ENCODE assay signal across 20 cellular contexts in the genomic region with DNA sequence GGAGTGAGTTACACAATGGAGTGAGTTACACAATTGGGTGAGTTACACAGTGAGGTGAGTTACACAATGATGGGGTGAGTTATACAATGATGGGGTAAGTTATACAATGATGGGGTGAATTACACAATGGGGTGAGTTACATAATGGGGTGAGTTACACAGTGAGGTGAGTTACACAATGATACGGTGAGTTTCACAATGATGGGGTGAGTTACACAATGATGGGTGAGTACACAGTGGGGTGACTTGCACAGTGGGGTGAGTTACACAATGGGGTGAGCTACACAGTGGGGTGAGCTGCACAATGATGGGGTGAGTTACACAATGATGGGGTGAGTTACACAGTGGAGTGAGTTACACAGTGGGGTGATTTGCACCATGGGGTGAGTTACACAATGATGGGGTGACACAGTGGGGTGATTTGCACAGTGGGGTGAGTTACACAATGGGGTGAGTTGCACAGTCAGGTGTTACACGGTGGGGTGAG. TPM values are rescaled to one million over a fixed set of nuclear protein-coding genes. Genes with fewer than 3 reads are reported as not detected.
DNase-seq lines count a peak whose midpoint lies in the region; TF ChIP-seq lines count a peak whose summit lies in the region.
"Had no signal": no experiment of that assay in that cellular context is flagged by ENCODE, and none has a peak within 500 bp of the region (broad histone marks: within the 10 kb centered on the region; RNA-seq: fewer than 3 reads in every experiment).

No MANE protein-coding gene starts in this region.

- WGBS in prostate gland, result 79% methylated on average over 2 of the region's 2 CpGs

- H3K36me3 ChIP-seq in adipocyte (ENCODE audit: control insufficient read depth, insufficient read depth, low read length, severe bottlenecking) (no peaks in the 10 kb centered on the region), prostate gland (no peaks in the 10 kb centered on the region)
- H3K36me3 ChIP-seq: BLaER1 treated with 17β-estradiol and CSF1 and Interleukin-3, amounts not matched to agents 10 nM and 100 nM; HAP-1 had no signal

- H3K36me3 Mint-ChIP-seq in glutamatergic neuron (ENCODE audit: unreplicated experiment), result peaks cover 26% of the 10 kb centered on the region

- peak overlapping the region; percentile 85 for H3K27ac Mint-ChIP-seq in glutamatergic neuron (ENCODE audit: unreplicated experiment)
- H3K27ac Mint-ChIP-seq: immature natural killer cell had no signal

- TF ChIP-seq CTCF in AG09309 (IDR thresholded peaks at IDR 0.05; ENCODE audit: control insufficient read depth, insufficient read depth, low read depth, low read length, missing control alignments), result no peak
- no peak for TF ChIP-seq CTCF in glutamatergic neuron (IDR thresholded peaks at IDR 0.05; ENCODE audit: partially characterized antibody, unreplicated experiment)
- no peak for TF ChIP-seq CTCF in prostate gland (IDR thresholded peaks at IDR 0.05)

- H3K4me1 ChIP-seq in adipocyte (ENCODE audit: control insufficient read depth, insufficient read depth, low read length) (no peaks in the 10 kb centered on the region), prostate gland (replicated peaks) (no peaks in the 10 kb centered on the region)
- H3K4me1 ChIP-seq: HAP-1 had no signal

- no peak for TF ChIP-seq POLR2A in prostate gland (IDR thresholded peaks at IDR 0.05)

- peaks cover 18% of the 10 kb centered on the region for H3K9me3 Mint-ChIP-seq in glutamatergic neuron (ENCODE audit: unreplicated experiment)

- no peaks in the 10 kb centered on the region for H3K4me1 Mint-ChIP-seq in glutamatergic neuron (ENCODE audit: low read depth, unreplicated experiment)
- H3K4me1 Mint-ChIP-seq: immature natural killer cell had no signal

- peak overlapping the region; percentile 81 for H3K4me3 Mint-ChIP-seq in glutamatergic neuron (ENCODE audit: unreplicated experiment)
- H3K4me3 Mint-ChIP-seq: immature natural killer cell had no signal

- peak; percentile 65 for DNase-seq in AG09309 (ENCODE audit: low read depth)
- peak; percentile 64 for DNase-seq in HCEC 1CT
- peak; percentile 58 for DNase-seq in adipocyte (ENCODE audit: low read depth)
- no peak for DNase-seq in glutamatergic neuron
- DNase-seq in DMS 273 (lab: John Stamatoyannopoulos, UW; ENCODE audit: unreplicated experiment), result no peak
- DNase-seq in prostate gland (ENCODE audit: low spot score), result no peak
- DNase-seq in hypothalamus (lab: John Stamatoyannopoulos, UW), result no peak
- no peak for DNase-seq in foreskin melanocyte
- DNase-seq: activated CD4-positive, alpha-beta T cell treated with anti-CD3 and anti-CD28 coated beads for 4 hours; activated naive CD4-positive, alpha-beta T cell; caudate nucleus; immature natural killer cell; NCI-H1105; NCI-H345; stimulated activated CD4-positive, alpha-beta T cell treated with anti-CD3 and anti-CD28 coated beads, Interleukin-4, amount 100 ng/mL, for 4 hours; stimulated activated naive CD4-positive, alpha-beta T cell treated with Interleukin-2 at 50 U/mL for 16 hours; T-helper 1 cell had no signal

- H3K27me3 ChIP-seq in adipocyte (replicated peaks; ENCODE audit: control insufficient read depth, insufficient read depth, low read length), result no peaks in the 10 kb centered on the region
- H3K27me3 ChIP-seq in prostate gland (replicated peaks; ENCODE audit: insufficient read depth), result no peaks in the 10 kb centered on the region

- intact Hi-C loops in prostate gland (cut with DNase I), result no loop called here

- H3K27me3 Mint-ChIP-seq in glutamatergic neuron (ENCODE audit: unreplicated experiment), result peaks cover 17% of the 10 kb centered on the region

- H3K9me3 ChIP-seq in adipocyte (ENCODE audit: control insufficient read depth, low read length) (peaks cover 34% of the 10 kb centered on the region), prostate gland (no peaks in the 10 kb centered on the region)
- H3K9me3 ChIP-seq: HAP-1 had no signal

- H3K4me3 ChIP-seq in AG09309 (ENCODE audit: control insufficient read depth, low read depth, low read length) (no peak overlapping the region), adipocyte (ENCODE audit: low read length) (no peak overlapping the region), prostate gland (no peak overlapping the region)
- H3K4me3 ChIP-seq: BLaER1 treated with 17β-estradiol and CSF1 and Interleukin-3, amounts not matched to agents 10 nM and 100 nM; HAP-1 had no signal

- H3K27ac ChIP-seq in prostate gland, result no peak overlapping the region

- no peak overlapping the region for H3K9ac ChIP-seq in adipocyte (ENCODE audit: low read length)
- H3K9ac ChIP-seq: BLaER1 treated with 17β-estradiol and CSF1 and Interleukin-3, amounts not matched to agents 10 nM and 100 nM had no signal

RNA-seq across cellular contexts. Expression of a gene that starts 52.5 kb away (rescaled TPM):
- total RNA-seq in glutamatergic neuron (ENCODE audit: unreplicated experiment) (47.6 TPM), prostate gland (100 to 1,000 TPM; 116 to 432 TPM)

RNA-seq across cellular contexts. Expression of a gene that starts 57.5 kb away (rescaled TPM):
- 0.71 TPM for total RNA-seq in glutamatergic neuron (ENCODE audit: unreplicated experiment)
- 1 to 10 TPM; 8.0 to 9.9 TPM for total RNA-seq in prostate gland
- total RNA-seq: Daoy had no signal

Comparison
In these comparisons a context has a peak if more than half of its experiments do, and no peak if none do; other contexts are left out.
1. DNase-seq: peak in AG09309 (single experiment), HCEC 1CT (single experiment) and adipocyte (single experiment); none in glutamatergic neuron (single experiment), DMS 273 (single experiment), prostate gland (single experiment), hypothalamus (0 of 51) and foreskin melanocyte (single experiment).